Comparison of ENCODE assay signal across 1 cellular context in genomic region chr16:28822520-28823290, GRCh38.
A peak's percentile ranks its signal among the peaks of the same experiment; 100 is the strongest.
TF ChIP-seq lines count a peak whose summit lies in the region.

TSS of gene ATXN2L (plus strand) at chr16:28822999. CDS start at chr16:28823260, 261 bp downstream.

TF ChIP-seq in K562, 482 proteins besides CTCF, POLR2A, EP300 and RAD21 (continued from another document and continues in another):
- TF ChIP-seq STAT6 (CRISPR knock-in tag; IDR thresholded peaks at IDR 0.05), result no peak
- peak; percentile 68 to 86 for TF ChIP-seq E2F6 (IDR thresholded peaks at IDR 0.05; ENCODE audit: borderline replicate concordance in 1 of 2, extremely low read depth in 1 of 2, insufficient read depth in 1 of 2, insufficient read length in 1 of 2, low read depth in 1 of 2, low read length in 1 of 2, poor library complexity in 1 of 2, severe bottlenecking in 1 of 2)
- peak; percentile 6 for TF ChIP-seq PRPF4 (IDR thresholded peaks at IDR 0.05; ENCODE audit: insufficient read depth, low read depth, low read length, poor library complexity, severe bottlenecking)
- TF ChIP-seq ZBTB5 (IDR thresholded peaks at IDR 0.05), result no peak
- TF ChIP-seq ZNF274 (IDR thresholded peaks at IDR 0.05; ENCODE audit: borderline replicate concordance, low read depth, low read length), result no peak
- no peak for TF ChIP-seq BMI1 (IDR thresholded peaks at IDR 0.05; ENCODE audit: low read length)
- no peak for TF ChIP-seq ZNF668 (CRISPR knock-in tag; IDR thresholded peaks at IDR 0.05)
- TF ChIP-seq ZNF449 (CRISPR knock-in tag; IDR thresholded peaks at IDR 0.05), result no peak
- peak; percentile 46; the same call in 1 of the 2 replicates for TF ChIP-seq ZNF41 (CRISPR knock-in tag; conservative IDR thresholded peaks at IDR 0.05)
- TF ChIP-seq ZBTB33 (CRISPR knock-in tag; IDR thresholded peaks at IDR 0.05), result peak; percentile 58
- 0 out of 2 replicates have a peak, but pooled peaks have one; percentile 48 for TF ChIP-seq E2F4 (CRISPR knock-in tag; IDR thresholded peaks at IDR 0.05; ENCODE audit: low read depth)
- peak; percentile 61 for TF ChIP-seq JUND (IDR thresholded peaks at IDR 0.05; ENCODE audit: borderline replicate concordance, low read depth, low read length)
- TF ChIP-seq JUND (tag; IDR thresholded peaks at IDR 0.05; ENCODE audit: borderline replicate concordance, low read depth, low read length), result peak; percentile 73; the same call in 1 of the 3 replicates
- no peak; the same call in 1 of the 2 replicates for TF ChIP-seq HMGXB4 (CRISPR knock-in tag; IDR thresholded peaks at IDR 0.05)
- TF ChIP-seq MTA2 (IDR thresholded peaks at IDR 0.05; ENCODE audit: low read depth), result 0 out of 2 replicates have a peak, but pooled peaks have one; percentile 6
- no peak for TF ChIP-seq ZNF584 (CRISPR knock-in tag; IDR thresholded peaks at IDR 0.05; ENCODE audit: low read depth)
- peak; percentile 62; the same call in 1 of the 2 replicates for TF ChIP-seq JUN (IDR thresholded peaks at IDR 0.05; ENCODE audit: borderline replicate concordance, low read depth, low read length)
- peak; percentile 84; the same call in 1 of the 2 replicates for TF ChIP-seq JUN (CRISPR knock-in tag; IDR thresholded peaks at IDR 0.05; ENCODE audit: borderline replicate concordance)
- 0 out of 4 replicates have a peak, but pooled peaks of 1 of the 2 experiments have one; percentile 48 for TF ChIP-seq ETV6 (IDR thresholded peaks at IDR 0.05; ENCODE audit: borderline replicate concordance in 1 of 2, low read depth in 2 of 2, low read length in 1 of 2)
- no peak for TF ChIP-seq ETV6 (CRISPR knock-in tag; IDR thresholded peaks at IDR 0.05; ENCODE audit: borderline replicate concordance)
- TF ChIP-seq ATF7 (IDR thresholded peaks at IDR 0.05), result no peak; the same call in none of the 2 replicates
- TF ChIP-seq CREB3L1 (IDR thresholded peaks at IDR 0.05; ENCODE audit: borderline replicate concordance, low read depth), result 0 out of 2 replicates have a peak, but pooled peaks have one; percentile 61
- TF ChIP-seq SETDB1 (IDR thresholded peaks at IDR 0.05; ENCODE audit: low read length), result no peak
- peak; percentile 35 for TF ChIP-seq HNRNPLL (IDR thresholded peaks at IDR 0.05; ENCODE audit: low read depth, low read length, poor library complexity, severe bottlenecking)
- peak; percentile 16 for TF ChIP-seq GABPA (tag; conservative IDR thresholded peaks at IDR 0.05; ENCODE audit: low read depth)
- peak; percentile 94 for TF ChIP-seq HMGN3 (IDR thresholded peaks at IDR 0.05; ENCODE audit: borderline replicate concordance, extremely low read depth, insufficient read length, low read depth, low read length)
- peak; percentile 63; the same call in 1 of the 2 replicates for TF ChIP-seq ZBTB17 (CRISPR knock-in tag; IDR thresholded peaks at IDR 0.05)
- TF ChIP-seq NCOR1 (IDR thresholded peaks at IDR 0.05), result peak; percentile 29
- peak; percentile 99 for TF ChIP-seq ZNF740 (CRISPR knock-in tag; IDR thresholded peaks at IDR 0.05)
- peak in 1 of 2 experiments; percentile 99; a peak in 2 of 4 replicates for TF ChIP-seq ZNF740 (tag; IDR thresholded peaks at IDR 0.05)
- TF ChIP-seq ZNF717 (CRISPR knock-in tag; IDR thresholded peaks at IDR 0.05), result no peak
- TF ChIP-seq XRCC5 (IDR thresholded peaks at IDR 0.05; ENCODE audit: low read depth, low read length), result peak; percentile 90; the same call in 1 of the 2 replicates
- peak; percentile 75 for TF ChIP-seq RNF2 (IDR thresholded peaks at IDR 0.05)
- peak; percentile 81 for TF ChIP-seq TBP (optimal IDR thresholded peaks at IDR 0.05; ENCODE audit: low read depth, low read length)
- peak; percentile 45; the same call in 1 of the 2 replicates for TF ChIP-seq LCOR (CRISPR knock-in tag; IDR thresholded peaks at IDR 0.05)
- TF ChIP-seq EWSR1 (IDR thresholded peaks at IDR 0.05; ENCODE audit: borderline replicate concordance, low read depth, partially characterized antibody), result no peak
- peak; percentile 86; the same call in 1 of the 2 replicates for TF ChIP-seq ZNF24 (IDR thresholded peaks at IDR 0.05)
- peak; percentile 79 for TF ChIP-seq E2F3 (CRISPR knock-in tag; IDR thresholded peaks at IDR 0.05)
- TF ChIP-seq ADNP (tag; IDR thresholded peaks at IDR 0.05), result no peak
- TF ChIP-seq FIP1L1 (IDR thresholded peaks at IDR 0.05; ENCODE audit: low read depth, low read length, poor library complexity, severe bottlenecking), result peak; percentile 98
- no peak for TF ChIP-seq SRSF9 (IDR thresholded peaks at IDR 0.05; ENCODE audit: borderline replicate concordance, low read depth, low read length)
- TF ChIP-seq HDAC1 (IDR thresholded peaks at IDR 0.05), result peak in 1 of 2 experiments; percentile 82; a peak in 2 of 4 replicates
- peak; percentile 80 for TF ChIP-seq PHF8 (IDR thresholded peaks at IDR 0.05; ENCODE audit: borderline replicate concordance, low read length)
- no peak for TF ChIP-seq SRSF3 (IDR thresholded peaks at IDR 0.05; ENCODE audit: insufficient read depth, low read length)
- TF ChIP-seq MTA1 (IDR thresholded peaks at IDR 0.05; ENCODE audit: borderline replicate concordance), result peak; percentile 95
- no peak for TF ChIP-seq PTBP1 (IDR thresholded peaks at IDR 0.05; ENCODE audit: low read depth, low read length)
- peak; percentile 85 for TF ChIP-seq POLR2H (tag; IDR thresholded peaks at IDR 0.05; ENCODE audit: low read depth)
- no peak for TF ChIP-seq SIRT6 (IDR thresholded peaks at IDR 0.05; ENCODE audit: low read depth, low read length)
- TF ChIP-seq TSC22D4 (tag; IDR thresholded peaks at IDR 0.05), result no peak
- peak; percentile 71 to 79 for TF ChIP-seq TEAD1 (CRISPR knock-in tag; IDR thresholded peaks at IDR 0.05)
- TF ChIP-seq ATF3 (IDR thresholded peaks at IDR 0.05), result no peak
- peak; percentile 44; the same call in 1 of the 2 replicates for TF ChIP-seq ATF3 (CRISPR knock-in tag; conservative IDR thresholded peaks at IDR 0.05)
